Comparison of ENCODE assay signal across 7 cellular contexts in the genomic region with DNA sequence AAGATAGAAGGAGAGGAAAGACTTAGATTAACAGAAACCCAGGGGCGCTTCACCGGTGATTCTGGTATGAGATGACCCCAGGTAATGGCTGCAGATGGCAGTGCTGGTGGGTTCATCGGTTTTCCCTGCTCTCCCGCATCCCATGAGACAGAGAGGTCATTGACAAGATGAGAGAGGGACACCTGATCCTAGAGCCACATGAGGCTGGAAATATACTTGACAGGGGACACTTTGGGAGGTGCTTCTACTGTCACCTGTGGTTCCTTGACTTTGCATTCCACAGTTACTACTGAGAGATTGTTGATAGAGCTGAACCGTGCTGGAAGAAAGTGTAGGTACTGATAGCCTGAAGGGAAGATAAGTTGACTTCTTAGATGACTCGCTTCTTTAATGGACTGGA.
"Had no signal": no experiment of that assay in that cellular context is flagged by ENCODE, and none has a peak within 500 bp of the region (broad histone marks: within the 10 kb centered on the region; RNA-seq: fewer than 3 reads in every experiment).

No MANE protein-coding gene starts in this region.

- H3K9me3 ChIP-seq: HAP-1 had no signal

- DNase-seq: GM23248, GOT3, H7, HCEC 1CT, HFFc6 had no signal

- H3K27ac ChIP-seq: GM23248 had no signal

- H3K4me3 Mint-ChIP-seq: GM23338, HFFc6 had no signal

- H3K4me2 ChIP-seq: GM23338 had no signal

- H3K27ac Mint-ChIP-seq: GM23338, HFFc6 had no signal

- H3K4me3 ChIP-seq: GM23248, GM23338, HAP-1 had no signal

- H3K9ac ChIP-seq: GM23248 had no signal

- H3K9me3 Mint-ChIP-seq: HFFc6 had no signal

- H2AFZ ChIP-seq: GM23248, GM23338 had no signal

- H3K36me3 ChIP-seq: HAP-1 had no signal

- H3K4me1 ChIP-seq: HAP-1 had no signal
